1 cellular context compared by ENCODE assay signal in genomic region chr17:28743243-28744103, GRCh38.
TF ChIP-seq lines count a peak whose summit lies in the region.

A gene with protein sequence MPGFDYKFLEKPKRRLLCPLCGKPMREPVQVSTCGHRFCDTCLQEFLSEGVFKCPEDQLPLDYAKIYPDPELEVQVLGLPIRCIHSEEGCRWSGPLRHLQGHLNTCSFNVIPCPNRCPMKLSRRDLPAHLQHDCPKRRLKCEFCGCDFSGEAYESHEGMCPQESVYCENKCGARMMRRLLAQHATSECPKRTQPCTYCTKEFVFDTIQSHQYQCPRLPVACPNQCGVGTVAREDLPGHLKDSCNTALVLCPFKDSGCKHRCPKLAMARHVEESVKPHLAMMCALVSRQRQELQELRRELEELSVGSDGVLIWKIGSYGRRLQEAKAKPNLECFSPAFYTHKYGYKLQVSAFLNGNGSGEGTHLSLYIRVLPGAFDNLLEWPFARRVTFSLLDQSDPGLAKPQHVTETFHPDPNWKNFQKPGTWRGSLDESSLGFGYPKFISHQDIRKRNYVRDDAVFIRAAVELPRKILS (plus strand): TSS chr17:28744011. CDS start chr17:28744113, 102 bp downstream.

TF ChIP-seq in HepG2, 621 proteins besides CTCF, POLR2A, EP300 and RAD21 (continued from another document and continues in another):
- TF ChIP-seq, protein P1, sequence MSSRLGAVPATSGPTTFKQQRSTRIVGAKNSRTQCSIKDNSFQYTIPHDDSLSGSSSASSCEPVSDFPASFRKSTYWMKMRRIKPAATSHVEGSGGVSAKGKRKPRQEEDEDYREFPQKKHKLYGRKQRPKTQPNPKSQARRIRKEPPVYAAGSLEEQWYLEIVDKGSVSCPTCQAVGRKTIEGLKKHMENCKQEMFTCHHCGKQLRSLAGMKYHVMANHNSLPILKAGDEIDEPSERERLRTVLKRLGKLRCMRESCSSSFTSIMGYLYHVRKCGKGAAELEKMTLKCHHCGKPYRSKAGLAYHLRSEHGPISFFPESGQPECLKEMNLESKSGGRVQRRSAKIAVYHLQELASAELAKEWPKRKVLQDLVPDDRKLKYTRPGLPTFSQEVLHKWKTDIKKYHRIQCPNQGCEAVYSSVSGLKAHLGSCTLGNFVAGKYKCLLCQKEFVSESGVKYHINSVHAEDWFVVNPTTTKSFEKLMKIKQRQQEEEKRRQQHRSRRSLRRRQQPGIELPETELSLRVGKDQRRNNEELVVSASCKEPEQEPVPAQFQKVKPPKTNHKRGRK (CRISPR knock-in tag; IDR thresholded peaks at IDR 0.05), result no peak
- TF ChIP-seq ZNF841 (CRISPR knock-in tag; IDR thresholded peaks at IDR 0.05; ENCODE audit: borderline replicate concordance) (no peak), SNAPC4 (CRISPR knock-in tag; IDR thresholded peaks at IDR 0.05) (no peak), ZNF788 (CRISPR knock-in tag; IDR thresholded peaks at IDR 0.05; ENCODE audit: borderline replicate concordance) (no peak; the same call in 1 of the 2 replicates), ATM (IDR thresholded peaks at IDR 0.05; ENCODE audit: borderline replicate concordance) (no peak), ARID4A (CRISPR knock-in tag; IDR thresholded peaks at IDR 0.05; ENCODE audit: borderline replicate concordance) (peak; percentile 71; the same call in 1 of the 2 replicates), RBM39 (IDR thresholded peaks at IDR 0.05; ENCODE audit: low read depth, low read length, poor library complexity, severe bottlenecking) (peak; percentile 15), THAP9 (CRISPR knock-in tag; IDR thresholded peaks at IDR 0.05; ENCODE audit: borderline replicate concordance) (0 out of 2 replicates have a peak, but pooled peaks have one; percentile 37), ZFX (CRISPR knock-in tag; IDR thresholded peaks at IDR 0.05; ENCODE audit: low read depth) (peak; percentile 60), ZNF274 (CRISPR knock-in tag; IDR thresholded peaks at IDR 0.05) (peak; percentile 17; the same call in 1 of the 2 replicates), AKAP8 (CRISPR knock-in tag; IDR thresholded peaks at IDR 0.05) (peak; percentile 67; the same call in 1 of the 2 replicates), SSRP1 (CRISPR knock-in tag; IDR thresholded peaks at IDR 0.05) (no peak), KLF13 (CRISPR knock-in tag; IDR thresholded peaks at IDR 0.05) (no peak), ZBTB26 (CRISPR knock-in tag; IDR thresholded peaks at IDR 0.05; ENCODE audit: borderline replicate concordance) (0 out of 2 replicates have a peak, but pooled peaks have one; percentile 40), MLLT10 (CRISPR knock-in tag; IDR thresholded peaks at IDR 0.05) (no peak), ERF (CRISPR knock-in tag; IDR thresholded peaks at IDR 0.05) (no peak)
- TF ChIP-seq, protein P2, sequence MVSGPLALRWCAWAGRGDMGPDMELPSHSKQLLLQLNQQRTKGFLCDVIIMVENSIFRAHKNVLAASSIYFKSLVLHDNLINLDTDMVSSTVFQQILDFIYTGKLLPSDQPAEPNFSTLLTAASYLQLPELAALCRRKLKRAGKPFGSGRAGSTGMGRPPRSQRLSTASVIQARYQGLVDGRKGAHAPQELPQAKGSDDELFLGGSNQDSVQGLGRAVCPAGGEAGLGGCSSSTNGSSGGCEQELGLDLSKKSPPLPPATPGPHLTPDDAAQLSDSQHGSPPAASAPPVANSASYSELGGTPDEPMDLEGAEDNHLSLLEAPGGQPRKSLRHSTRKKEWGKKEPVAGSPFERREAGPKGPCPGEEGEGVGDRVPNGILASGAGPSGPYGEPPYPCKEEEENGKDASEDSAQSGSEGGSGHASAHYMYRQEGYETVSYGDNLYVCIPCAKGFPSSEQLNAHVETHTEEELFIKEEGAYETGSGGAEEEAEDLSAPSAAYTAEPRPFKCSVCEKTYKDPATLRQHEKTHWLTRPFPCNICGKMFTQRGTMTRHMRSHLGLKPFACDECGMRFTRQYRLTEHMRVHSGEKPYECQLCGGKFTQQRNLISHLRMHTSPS (CRISPR knock-in tag; IDR thresholded peaks at IDR 0.05; ENCODE audit: low read depth), result peak; percentile 53; the same call in 1 of the 2 replicates
- TF ChIP-seq, protein P3, sequence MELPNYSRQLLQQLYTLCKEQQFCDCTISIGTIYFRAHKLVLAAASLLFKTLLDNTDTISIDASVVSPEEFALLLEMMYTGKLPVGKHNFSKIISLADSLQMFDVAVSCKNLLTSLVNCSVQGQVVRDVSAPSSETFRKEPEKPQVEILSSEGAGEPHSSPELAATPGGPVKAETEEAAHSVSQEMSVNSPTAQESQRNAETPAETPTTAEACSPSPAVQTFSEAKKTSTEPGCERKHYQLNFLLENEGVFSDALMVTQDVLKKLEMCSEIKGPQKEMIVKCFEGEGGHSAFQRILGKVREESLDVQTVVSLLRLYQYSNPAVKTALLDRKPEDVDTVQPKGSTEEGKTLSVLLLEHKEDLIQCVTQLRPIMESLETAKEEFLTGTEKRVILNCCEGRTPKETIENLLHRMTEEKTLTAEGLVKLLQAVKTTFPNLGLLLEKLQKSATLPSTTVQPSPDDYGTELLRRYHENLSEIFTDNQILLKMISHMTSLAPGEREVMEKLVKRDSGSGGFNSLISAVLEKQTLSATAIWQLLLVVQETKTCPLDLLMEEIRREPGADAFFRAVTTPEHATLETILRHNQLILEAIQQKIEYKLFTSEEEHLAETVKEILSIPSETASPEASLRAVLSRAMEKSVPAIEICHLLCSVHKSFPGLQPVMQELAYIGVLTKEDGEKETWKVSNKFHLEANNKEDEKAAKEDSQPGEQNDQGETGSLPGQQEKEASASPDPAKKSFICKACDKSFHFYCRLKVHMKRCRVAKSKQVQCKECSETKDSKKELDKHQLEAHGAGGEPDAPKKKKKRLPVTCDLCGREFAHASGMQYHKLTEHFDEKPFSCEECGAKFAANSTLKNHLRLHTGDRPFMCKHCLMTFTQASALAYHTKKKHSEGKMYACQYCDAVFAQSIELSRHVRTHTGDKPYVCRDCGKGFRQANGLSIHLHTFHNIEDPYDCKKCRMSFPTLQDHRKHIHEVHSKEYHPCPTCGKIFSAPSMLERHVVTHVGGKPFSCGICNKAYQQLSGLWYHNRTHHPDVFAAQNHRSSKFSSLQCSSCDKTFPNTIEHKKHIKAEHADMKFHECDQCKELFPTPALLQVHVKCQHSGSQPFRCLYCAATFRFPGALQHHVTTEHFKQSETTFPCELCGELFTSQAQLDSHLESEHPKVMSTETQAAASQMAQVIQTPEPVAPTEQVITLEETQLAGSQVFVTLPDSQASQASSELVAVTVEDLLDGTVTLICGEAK (IDR thresholded peaks at IDR 0.05), result no peak
- TF ChIP-seq, protein P3 (CRISPR knock-in tag; IDR thresholded peaks at IDR 0.05), result 0 out of 2 replicates have a peak, but pooled peaks have one; percentile 35
